In the genomic region with DNA sequence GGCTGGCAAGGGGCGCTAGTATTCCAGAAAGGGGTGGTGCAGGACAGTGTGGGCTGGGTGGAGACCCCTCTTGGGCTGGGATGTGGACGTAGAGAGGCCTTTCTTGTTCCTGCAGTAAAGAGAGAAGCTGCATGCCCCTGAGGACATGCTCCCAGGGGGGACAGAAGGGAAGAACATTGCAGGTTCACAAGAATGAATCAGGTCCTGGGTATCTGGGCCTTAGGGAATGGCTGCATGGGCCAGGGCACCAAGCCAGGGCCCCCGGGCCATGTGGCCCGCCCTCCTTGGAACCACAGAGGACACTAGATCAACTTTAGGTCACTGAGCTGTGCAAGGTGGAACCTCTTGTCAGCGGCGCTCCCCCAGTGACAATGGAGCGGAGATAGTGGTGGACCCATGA, we compare ENCODE assay signal across 1 cellular context.
TF ChIP-seq lines count a peak whose summit lies in the region.

No MANE protein-coding gene starts in this region.

TF ChIP-seq in K562, 482 proteins besides CTCF, POLR2A, EP300 and RAD21:
- 0 out of 2 replicates have a peak, but pooled peaks have one; percentile 4 for TF ChIP-seq ZFX (CRISPR knock-in tag; IDR thresholded peaks at IDR 0.05)
- TF ChIP-seq, protein P1, sequence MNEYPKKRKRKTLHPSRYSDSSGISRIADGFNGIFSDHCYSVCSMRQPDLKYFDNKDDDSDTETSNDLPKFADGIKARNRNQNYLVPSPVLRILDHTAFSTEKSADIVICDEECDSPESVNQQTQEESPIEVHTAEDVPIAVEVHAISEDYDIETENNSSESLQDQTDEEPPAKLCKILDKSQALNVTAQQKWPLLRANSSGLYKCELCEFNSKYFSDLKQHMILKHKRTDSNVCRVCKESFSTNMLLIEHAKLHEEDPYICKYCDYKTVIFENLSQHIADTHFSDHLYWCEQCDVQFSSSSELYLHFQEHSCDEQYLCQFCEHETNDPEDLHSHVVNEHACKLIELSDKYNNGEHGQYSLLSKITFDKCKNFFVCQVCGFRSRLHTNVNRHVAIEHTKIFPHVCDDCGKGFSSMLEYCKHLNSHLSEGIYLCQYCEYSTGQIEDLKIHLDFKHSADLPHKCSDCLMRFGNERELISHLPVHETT (CRISPR knock-in tag; conservative IDR thresholded peaks at IDR 0.05 in 1 of 2, IDR thresholded peaks at IDR 0.05 in 1 of 2), result no peak
- TF ChIP-seq CXXC5 (CRISPR knock-in tag; IDR thresholded peaks at IDR 0.05), result no peak
- no peak for TF ChIP-seq FOXJ3 (CRISPR knock-in tag; IDR thresholded peaks at IDR 0.05)
- no peak for TF ChIP-seq NR4A1 (CRISPR knock-in tag; IDR thresholded peaks at IDR 0.05)
- TF ChIP-seq NR4A1 (tag; IDR thresholded peaks at IDR 0.05), result no peak
- no peak for TF ChIP-seq ZNF785 (CRISPR knock-in tag; IDR thresholded peaks at IDR 0.05)
- TF ChIP-seq, protein P2, sequence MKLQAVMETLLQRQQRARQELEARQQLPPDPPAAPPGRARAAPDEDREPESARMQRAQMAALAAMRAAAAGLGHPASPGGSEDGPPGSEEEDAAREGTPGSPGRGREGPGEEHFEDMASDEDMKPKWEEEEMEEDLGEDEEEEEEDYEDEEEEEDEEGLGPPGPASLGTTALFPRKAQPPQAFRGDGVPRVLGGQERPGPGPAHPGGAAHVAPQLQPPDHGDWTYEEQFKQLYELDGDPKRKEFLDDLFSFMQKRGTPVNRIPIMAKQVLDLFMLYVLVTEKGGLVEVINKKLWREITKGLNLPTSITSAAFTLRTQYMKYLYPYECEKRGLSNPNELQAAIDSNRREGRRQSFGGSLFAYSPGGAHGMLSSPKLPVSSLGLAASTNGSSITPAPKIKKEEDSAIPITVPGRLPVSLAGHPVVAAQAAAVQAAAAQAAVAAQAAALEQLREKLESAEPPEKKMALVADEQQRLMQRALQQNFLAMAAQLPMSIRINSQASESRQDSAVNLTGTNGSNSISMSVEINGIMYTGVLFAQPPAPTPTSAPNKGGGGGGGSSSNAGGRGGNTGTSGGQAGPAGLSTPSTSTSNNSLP (IDR thresholded peaks at IDR 0.05; ENCODE audit: borderline replicate concordance, low read depth, low read length), result no peak
